ENCODE assay signal across 13 cellular contexts in the genomic region with DNA sequence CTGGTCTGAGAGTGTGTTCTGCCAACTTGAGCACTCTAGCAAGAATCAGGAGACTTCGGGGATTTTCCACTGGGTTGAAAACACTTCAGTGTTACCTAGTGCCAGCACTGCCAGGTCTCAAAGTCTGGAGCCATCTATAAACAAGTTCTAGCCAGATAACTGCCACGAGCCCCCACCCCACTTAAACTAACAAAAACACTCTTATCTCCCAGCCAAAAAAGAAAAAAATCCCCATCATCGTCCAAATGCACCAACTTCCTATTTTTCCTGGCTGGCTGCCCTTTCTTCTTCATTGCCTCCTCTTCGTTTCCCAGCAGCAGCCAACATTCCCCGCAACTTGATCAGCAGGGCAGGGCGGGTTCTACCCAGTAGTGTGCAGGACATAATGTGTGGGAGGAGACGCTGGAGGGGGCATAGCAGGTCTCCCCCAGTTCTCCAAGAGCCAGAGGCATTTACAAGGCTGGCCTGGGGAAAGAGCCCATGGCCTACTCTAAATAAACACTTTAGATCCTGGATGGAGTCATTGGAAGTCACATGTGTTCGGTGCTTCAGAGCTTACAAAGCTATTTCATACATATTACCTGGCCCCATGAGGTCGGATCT. TPM values are rescaled to one million over a fixed set of nuclear protein-coding genes. Genes with fewer than 3 reads are reported as not detected.
DNase-seq lines count a peak whose midpoint lies in the region; ATAC-seq and TF ChIP-seq lines count a peak whose summit lies in the region.
"Had no signal": no experiment of that assay in that cellular context is flagged by ENCODE, and none has a peak within 500 bp of the region (broad histone marks: within the 10 kb centered on the region; RNA-seq: fewer than 3 reads in every experiment).

No MANE protein-coding gene starts in this region.

- 20 to 29% methylated on average over 9 of the region's 9 CpGs for WGBS in body of pancreas, 2 donors

- H3K9me3 ChIP-seq in body of pancreas (no peaks in the 10 kb centered on the region), tibial artery (no peaks in the 10 kb centered on the region)
- no peaks in the 10 kb centered on the region for H3K9me3 ChIP-seq in effector memory CD4-positive, alpha-beta T cell (ENCODE audit: control insufficient read depth, low read length)
- H3K9me3 ChIP-seq: HAP-1 had no signal

- H3K36me3 ChIP-seq in body of pancreas (replicated peaks in 1 of 2; ENCODE audit: insufficient read depth in 1 of 2, low read depth in 2 of 2) (no peaks in the 10 kb centered on the region), tibial artery (no peaks in the 10 kb centered on the region)
- H3K36me3 ChIP-seq in effector memory CD4-positive, alpha-beta T cell (ENCODE audit: control insufficient read depth, insufficient read depth, low read length): no peaks in the 10 kb centered on the region
- H3K36me3 ChIP-seq: HAP-1 had no signal

- DNase-seq in DMS 273 (lab: John Stamatoyannopoulos, UW; ENCODE audit: unreplicated experiment) (peak; percentile 3), DMS 273 treated with DMSO at 0.1 percent for 48 hours (lab: John Stamatoyannopoulos, UW) (no peak), body of pancreas (peak; percentile 61 to 82 (median 70)), left kidney (ENCODE audit: low read depth, low spot score) (peak; percentile 58), tibial artery (no peak), NCI-H187 (lab: John Stamatoyannopoulos, UW) (no peak), activated gamma-delta T cell (lab: John Stamatoyannopoulos, UW) (no peak)
- DNase-seq in effector memory CD4-positive, alpha-beta T cell: no peak
- DNase-seq: activated naive CD4-positive, alpha-beta T cell treated with anti-CD3 and anti-CD28 coated beads, Interleukin-2, amount 50 U/mL, for 16 hours; naive thymus-derived CD4-positive, alpha-beta T cell had no signal

- H3K27me3 ChIP-seq in body of pancreas: no peaks in the 10 kb centered on the region
- H3K27me3 ChIP-seq in tibial artery: no peaks in the 10 kb centered on the region
- H3K27me3 ChIP-seq in effector memory CD4-positive, alpha-beta T cell (replicated peaks; ENCODE audit: control insufficient read depth, insufficient read depth, low read length, poor library complexity, severe bottlenecking): no peaks in the 10 kb centered on the region

- H3K27ac ChIP-seq in body of pancreas (peak overlapping the region; percentile 52 to 78 (median 62)), tibial artery (peak overlapping the region; percentile 21 to 28)
- H3K27ac ChIP-seq in effector memory CD4-positive, alpha-beta T cell (ENCODE audit: insufficient read depth, low read length, poor library complexity, severe bottlenecking): no peak overlapping the region
- H3K27ac ChIP-seq: 22Rv1 had no signal

- H3K4me1 ChIP-seq in body of pancreas: peaks cover 40% of the 10 kb centered on the region
- peaks cover 0 to 13% (median 5%) of the 10 kb centered on the region in 4 donors for H3K4me1 ChIP-seq in tibial artery
- H3K4me1 ChIP-seq in effector memory CD4-positive, alpha-beta T cell (ENCODE audit: control insufficient read depth, insufficient read depth, low read length, poor library complexity, severe bottlenecking): no peaks in the 10 kb centered on the region
- H3K4me1 ChIP-seq: HAP-1 had no signal

- H3K4me3 ChIP-seq in body of pancreas: no peak overlapping the region
- H3K4me3 ChIP-seq in tibial artery: no peak overlapping the region
- H3K4me3 ChIP-seq in effector memory CD4-positive, alpha-beta T cell (ENCODE audit: insufficient read depth, low read depth, low read length, poor library complexity, severe bottlenecking): no peak overlapping the region
- H3K4me3 ChIP-seq: HAP-1 had no signal

- TF ChIP-seq POLR2A in body of pancreas (IDR thresholded peaks at IDR 0.05): no peak

- intact Hi-C loops in body of pancreas (cut with DNase I): no loop called here
- intact Hi-C loops in tibial artery (cut with DNase I; ENCODE audit: low total_unique reads): no loop called here

- ATAC-seq in body of pancreas: peak; percentile 84
- ATAC-seq: naive thymus-derived CD4-positive, alpha-beta T cell had no signal

- TF ChIP-seq CTCF in body of pancreas (IDR thresholded peaks at IDR 0.05) (no peak), tibial artery (IDR thresholded peaks at IDR 0.05) (no peak)

RNA-seq across cellular contexts. Expression of a gene that starts 29.5 kb away (rescaled TPM):
- 100 to 1,000 TPM in 1 of 2 donors, 10 to 100 TPM in 1; 75.8 to 142 TPM for total RNA-seq in body of pancreas
- total RNA-seq: LHCN-M2 had no signal

Comparison
In these comparisons a context has a peak if more than half of its experiments do, and no peak if none do; other contexts are left out.
1. DNase-seq: peak in DMS 273 (single experiment), body of pancreas (4 of 4) and left kidney (single experiment); none in DMS 273 treated with DMSO at 0.1 percent for 48 hours (single experiment), tibial artery (0 of 2), effector memory CD4-positive, alpha-beta T cell (0 of 3), NCI-H187 (0 of 2) and activated gamma-delta T cell (single experiment).